Comparison of ENCODE assay signal across 22 cellular contexts in genomic region chr1:215761446-215761845, GRCh38.
"Had no signal": no experiment of that assay in that cellular context is flagged by ENCODE, and none has a peak within 500 bp of the region (broad histone marks: within the 10 kb centered on the region; RNA-seq: fewer than 3 reads in every experiment).

No MANE protein-coding gene starts in this region.

- H3K27me3 ChIP-seq: ovary, right atrium auricular region, spleen, suprapubic skin, tibial artery, upper lobe of right lung had no signal

- H3K4me3 ChIP-seq: left ventricle myocardium inferior, lung, mucosa of descending colon, ovary, right atrium auricular region, spleen, suprapubic skin, thoracic aorta, tibial artery, upper lobe of right lung had no signal

- DNase-seq: islet precursor cell; left ventricle myocardium inferior; midbrain; mucosa of descending colon; naive thymus-derived CD4-positive, alpha-beta T cell; ovary; small intestine; spleen; stimulated activated CD4-positive, alpha-beta T cell treated with anti-CD3 and anti-CD28 coated beads, Interleukin-4, amount 100 ng/mL, for 24 hours; stimulated activated naive CD4-positive, alpha-beta T cell; tibial artery; trophoblast cell; upper lobe of right lung had no signal

- H3K9me3 ChIP-seq: left ventricle myocardium inferior, mucosa of descending colon, ovary, right atrium auricular region, spleen, suprapubic skin, thoracic aorta, tibial artery, upper lobe of right lung had no signal

- H3K36me3 ChIP-seq: left ventricle myocardium inferior, ovary, right atrium auricular region, spleen, suprapubic skin, thoracic aorta, tibial artery, upper lobe of right lung had no signal

- ATAC-seq: mucosa of descending colon; naive thymus-derived CD4-positive, alpha-beta T cell; natural killer cell treated with Interleukin-12 subunit alpha and Interleukin-12 subunit beta and Interleukin-15 and Interleukin-18, amount 100 ng/mL, for 72 hours; sciatic nerve; stimulated activated effector memory CD8-positive, alpha-beta T cell treated with anti-CD3 and anti-CD28 coated beads, Interleukin-12 subunit alpha, Interleukin-12 subunit beta, amount 100 ng/mL, for 72 hours; upper lobe of right lung had no signal

- H3K27ac Mint-ChIP-seq: naive thymus-derived CD4-positive, alpha-beta T cell; natural killer cell treated with Interleukin-12 subunit alpha and Interleukin-12 subunit beta and Interleukin-15 and Interleukin-18, amount 100 ng/mL, for 72 hours; progenitor cell of endocrine pancreas; stimulated activated effector memory CD8-positive, alpha-beta T cell treated with anti-CD3 and anti-CD28 coated beads, Interleukin-12 subunit alpha, Interleukin-12 subunit beta, amount 100 ng/mL, for 72 hours; stimulated activated naive CD8-positive, alpha-beta T cell treated with anti-CD3 and anti-CD28 coated beads, Interleukin-15, Interleukin-2, amounts not matched to agents 100 ng/mL and 50 ng/mL, for 24 hours had no signal

- H3K4me3 Mint-ChIP-seq: naive thymus-derived CD4-positive, alpha-beta T cell; natural killer cell treated with Interleukin-12 subunit alpha and Interleukin-12 subunit beta and Interleukin-15 and Interleukin-18, amount 100 ng/mL, for 72 hours; stimulated activated effector memory CD8-positive, alpha-beta T cell treated with anti-CD3 and anti-CD28 coated beads, Interleukin-12 subunit alpha, Interleukin-12 subunit beta, amount 100 ng/mL, for 72 hours; stimulated activated naive CD8-positive, alpha-beta T cell treated with anti-CD3 and anti-CD28 coated beads, Interleukin-15, Interleukin-2, amounts not matched to agents 100 ng/mL and 50 ng/mL, for 24 hours had no signal

- H3K36me3 Mint-ChIP-seq: stimulated activated effector memory CD8-positive, alpha-beta T cell treated with anti-CD3 and anti-CD28 coated beads, Interleukin-12 subunit alpha, Interleukin-12 subunit beta, amount 100 ng/mL, for 72 hours had no signal

- H3K27ac ChIP-seq: left ventricle myocardium inferior, ovary, right atrium auricular region, spleen, suprapubic skin, thoracic aorta, tibial artery, upper lobe of right lung had no signal

- H3K4me1 ChIP-seq: left ventricle myocardium inferior, right atrium auricular region, spleen, suprapubic skin, tibial artery, upper lobe of right lung had no signal

- H3K4me1 Mint-ChIP-seq: naive thymus-derived CD4-positive, alpha-beta T cell; stimulated activated effector memory CD8-positive, alpha-beta T cell treated with anti-CD3 and anti-CD28 coated beads, Interleukin-12 subunit alpha, Interleukin-12 subunit beta, amount 100 ng/mL, for 72 hours had no signal

- H3K27me3 Mint-ChIP-seq: naive thymus-derived CD4-positive, alpha-beta T cell; natural killer cell treated with Interleukin-12 subunit alpha and Interleukin-12 subunit beta and Interleukin-15 and Interleukin-18, amount 100 ng/mL, for 72 hours; progenitor cell of endocrine pancreas; stimulated activated naive CD8-positive, alpha-beta T cell treated with anti-CD3 and anti-CD28 coated beads, Interleukin-15, Interleukin-2, amounts not matched to agents 100 ng/mL and 50 ng/mL, for 24 hours had no signal
